8 cellular contexts compared by ENCODE assay signal in the genomic region with DNA sequence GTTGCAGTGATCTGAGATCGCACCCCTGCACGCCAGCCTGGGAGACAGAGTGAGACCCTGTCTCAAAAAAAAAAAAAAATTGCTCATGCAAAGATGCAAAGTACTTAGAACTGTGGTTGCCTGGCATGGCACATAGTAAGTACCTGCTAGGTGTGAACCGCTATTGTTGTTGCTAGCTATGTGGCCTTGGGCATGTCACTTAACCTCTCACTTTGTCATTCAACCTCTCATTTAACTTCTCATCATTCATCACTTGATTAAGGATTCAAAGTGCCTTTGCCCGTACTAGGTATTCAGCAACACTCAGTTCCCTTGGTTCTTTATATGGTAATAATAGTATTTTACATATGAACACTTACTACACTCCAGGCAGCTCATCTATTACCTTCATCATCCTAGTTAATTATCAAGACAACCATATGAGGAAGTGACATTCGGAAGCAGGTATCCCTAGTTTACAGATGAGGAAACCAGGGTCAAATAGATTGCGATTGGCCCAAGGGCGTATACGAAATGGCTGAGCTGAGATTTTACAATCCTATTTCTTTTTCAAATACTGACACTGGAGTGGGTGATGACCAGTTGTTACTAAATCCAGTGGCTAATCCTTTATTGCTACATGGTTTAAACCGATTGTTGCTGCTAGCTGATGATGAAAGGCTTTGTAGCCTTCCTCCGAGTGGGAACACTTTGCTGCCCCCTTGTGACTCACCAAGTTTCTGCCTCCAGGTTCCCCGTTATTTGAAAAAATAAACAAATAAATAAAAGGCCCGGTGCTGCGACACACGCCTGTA. TPM values are rescaled to one million over a fixed set of nuclear protein-coding genes. Genes with fewer than 3 reads are reported as not detected.
A peak's percentile ranks its signal among the peaks of the same experiment; 100 is the strongest.
DNase-seq lines count a peak whose midpoint lies in the region; ATAC-seq and TF ChIP-seq lines count a peak whose summit lies in the region.

No MANE protein-coding gene starts in this region.

- ATAC-seq in GM19023 (IDR thresholded peaks at IDR 0.05; ENCODE audit: unreplicated experiment): peak; percentile 60

- WGBS in lower leg skin, 2 donors: 35 to 53% methylated on average over 14 of the region's 14 CpGs

- intact Hi-C loops in lower leg skin (cut with DNase I; ENCODE audit: low total_unique reads): loop anchor here (5.0 kb wide), 1 partner anchor 212 kb away; no protein-coding TSS in a partner anchor

- TF ChIP-seq POLR2A in lower leg skin (IDR thresholded peaks at IDR 0.05): no peak

- peak; percentile 36 for DNase-seq in AG09319 (ENCODE audit: extremely low read depth, low read depth)
- peak; percentile 52 for DNase-seq in NCI-H1694 (lab: John Stamatoyannopoulos, UW)
- DNase-seq in central memory CD4-positive, alpha-beta T cell: peak; percentile 65
- DNase-seq in lower leg skin (ENCODE audit: low spot score in 2 of 2): peak; percentile 25 to 84
- DNase-seq in stimulated activated CD8-positive, alpha-beta memory T cell treated with anti-CD3 and anti-CD28 coated beads, Interleukin-15, amount 100 ng/mL, for 24 hours (ENCODE audit: low read depth): peak; percentile 6
- DNase-seq in cortex of kidney (lab: John Stamatoyannopoulos, UW): no peak

- peak; percentile 56 for TF ChIP-seq CTCF in AG09319 (IDR thresholded peaks at IDR 0.05; ENCODE audit: low read depth, low read length)
- TF ChIP-seq CTCF in WI38 (IDR thresholded peaks at IDR 0.05; ENCODE audit: low read depth, low read length): peak; percentile 47
- TF ChIP-seq CTCF in lower leg skin (IDR thresholded peaks at IDR 0.05): no peak

- H3K4me3 ChIP-seq in WI38 (ENCODE audit: low read depth, low read length): no peak overlapping the region
- no peak overlapping the region for H3K4me3 ChIP-seq in lower leg skin (ENCODE audit: low read depth, poor library complexity, severe bottlenecking)

RNA-seq across cellular contexts. Expression of gene SOWAHD, which starts 28.8 kb away (rescaled TPM):
- 1 to 10 TPM in 1 of 4 donors, under 1 TPM in 3; 0.20 to 1.3 (median 0.56) TPM for total RNA-seq in lower leg skin

RNA-seq across cellular contexts. Expression of gene SEPTIN6, which starts 36.6 kb away (rescaled TPM):
- 10 to 100 TPM in 2 of 4 donors, 1 to 10 TPM in 2; 7.8 to 11.9 (median 10.4) TPM for total RNA-seq in lower leg skin

Comparison
In these comparisons a context has a peak if more than half of its experiments do, and no peak if none do; other contexts are left out.
1. CTCF ChIP-seq: peak in AG09319 (single experiment) and WI38 (single experiment); none in lower leg skin (0 of 3).